ENCODE assay signal across 16 cellular contexts in the genomic region with DNA sequence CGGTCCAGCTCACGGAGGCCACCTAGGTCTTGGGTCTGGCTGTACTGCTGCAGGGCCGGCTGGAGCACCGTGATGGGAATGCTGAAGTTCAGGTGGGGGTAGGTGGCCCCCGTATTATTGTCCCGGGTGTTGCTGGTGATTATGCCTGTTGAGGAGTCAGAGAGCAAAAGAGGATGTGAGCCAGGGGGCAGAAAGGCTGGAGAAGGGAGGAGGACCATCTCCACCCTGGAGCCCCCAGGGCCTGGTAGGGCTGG. TPM values are rescaled to one million over a fixed set of nuclear protein-coding genes. Genes with fewer than 3 reads are reported as not detected.
A peak's percentile ranks its signal among the peaks of the same experiment; 100 is the strongest.
DNase-seq lines count a peak whose midpoint lies in the region; ATAC-seq and TF ChIP-seq lines count a peak whose summit lies in the region.
"Had no signal": no experiment of that assay in that cellular context is flagged by ENCODE, and none has a peak within 500 bp of the region (broad histone marks: within the 10 kb centered on the region; RNA-seq: fewer than 3 reads in every experiment).

No MANE protein-coding gene starts in this region.

- H3K9ac ChIP-seq in neuronal stem cell (ENCODE audit: low read depth, low read length, poor library complexity), result no peak overlapping the region

- no peaks in the 10 kb centered on the region for H3K79me1 ChIP-seq in neuronal stem cell (ENCODE audit: low read depth, low read length)

- TF ChIP-seq CTCF in GM10248 (IDR thresholded peaks at IDR 0.05; ENCODE audit: control extremely low read depth, extremely low read depth, low read depth, missing control alignments) (no peak), RWPE1 (conservative IDR thresholded peaks at IDR 0.05; ENCODE audit: low read depth) (no peak), osteocyte (IDR thresholded peaks at IDR 0.05) (no peak)

- peaks cover 0 to under 1% of the 10 kb centered on the region in 2 donors for H3K4me1 ChIP-seq in neuronal stem cell (ENCODE audit: control insufficient read depth in 2 of 2, insufficient read depth in 1 of 2, low read depth in 1 of 2, low read length in 2 of 2)

- no peak overlapping the region for H2BK12ac ChIP-seq in neuronal stem cell (ENCODE audit: low read length)

- no peak overlapping the region for H4K91ac ChIP-seq in neuronal stem cell (ENCODE audit: low read depth, low read length, poor library complexity)

- H3K14ac ChIP-seq in neuronal stem cell (ENCODE audit: low read length), result no peak overlapping the region

- H3K36me3 ChIP-seq in neuronal stem cell (replicated peaks in 1 of 2; ENCODE audit: control insufficient read depth in 2 of 2, insufficient read depth in 2 of 2, low read length in 2 of 2), result peaks cover 0 to 2% of the 10 kb centered on the region in 2 donors

- no peaks in the 10 kb centered on the region for H3K9me3 Mint-ChIP-seq in T-helper 2 cell treated with Interferon-gamma antibody and Interleukin-4, amounts not matched to agents 5 μg/mL and 100 μg/mL, for 36 hours
- no peaks in the 10 kb centered on the region for H3K9me3 Mint-ChIP-seq in osteocyte (ENCODE audit: unreplicated experiment)
- H3K9me3 Mint-ChIP-seq: CD14-positive monocyte; CD8-positive, alpha-beta T cell had no signal

- peaks cover 8% of the 10 kb centered on the region for H3K4me1 Mint-ChIP-seq in T-helper 2 cell treated with Interferon-gamma antibody and Interleukin-4, amounts not matched to agents 5 μg/mL and 100 μg/mL, for 36 hours (ENCODE audit: low read depth)
- peaks cover 2% of the 10 kb centered on the region for H3K4me1 Mint-ChIP-seq in osteocyte (ENCODE audit: unreplicated experiment)

- no peak overlapping the region for H2BK120ac ChIP-seq in neuronal stem cell (ENCODE audit: low read depth, low read length)

- no peak overlapping the region for H2BK5ac ChIP-seq in neuronal stem cell (ENCODE audit: low read length)

- H3K4me3 ChIP-seq in neuronal stem cell (ENCODE audit: low read length in 2 of 2), result no peak overlapping the region

- H3K27me3 ChIP-seq in neuronal stem cell (ENCODE audit: control insufficient read depth in 3 of 3, insufficient read depth in 3 of 3, low read depth in 1 of 3, low read length in 3 of 3), result peaks cover 0 to 3% (median 2%) of the 10 kb centered on the region in 3 experiments

- no peaks in the 10 kb centered on the region for H3K27me3 Mint-ChIP-seq in T-helper 2 cell treated with Interferon-gamma antibody and Interleukin-4, amounts not matched to agents 5 μg/mL and 100 μg/mL, for 36 hours (ENCODE audit: low read depth)
- no peaks in the 10 kb centered on the region for H3K27me3 Mint-ChIP-seq in osteocyte (ENCODE audit: unreplicated experiment)

- WGBS in neuronal stem cell (ENCODE audit: extremely low coverage in 2 of 2, insufficient read length in 2 of 2, insufficient replicate concordance in 1 of 2), 2 donors, result no CpG with 5 or more reads among the region's 6 CpGs

- no peak overlapping the region for H4K8ac ChIP-seq in neuronal stem cell (ENCODE audit: low read depth, low read length)

- H3K27ac Mint-ChIP-seq in T-helper 2 cell treated with Interferon-gamma antibody and Interleukin-4, amounts not matched to agents 5 μg/mL and 100 μg/mL, for 36 hours, result peak overlapping the region; percentile 23
- H3K27ac Mint-ChIP-seq in osteocyte (ENCODE audit: unreplicated experiment), result no peak overlapping the region
- H3K27ac Mint-ChIP-seq: CD14-positive monocyte had no signal

- POLR2A ChIA-PET in GM10248 (lab: Yijun Ruan, JAX), result no interaction called here
- POLR2A ChIA-PET in RWPE1 (lab: Yijun Ruan, JAX; ENCODE audit: low non-redundant PET), result no interaction called here

- peak overlapping the region; percentile 29 for H3K23ac ChIP-seq in neuronal stem cell (ENCODE audit: low read depth, low read length, poor library complexity)

- H3K4me2 ChIP-seq in neuronal stem cell (ENCODE audit: insufficient read depth, low read length, poor library complexity, severe bottlenecking), result no peak overlapping the region

- H3K4me3 Mint-ChIP-seq in T-helper 2 cell treated with Interferon-gamma antibody and Interleukin-4, amounts not matched to agents 5 μg/mL and 100 μg/mL, for 36 hours, result no peak overlapping the region
- H3K4me3 Mint-ChIP-seq in osteocyte (ENCODE audit: unreplicated experiment), result no peak overlapping the region
- H3K4me3 Mint-ChIP-seq: CD14-positive monocyte; CD8-positive, alpha-beta T cell had no signal

- no peaks in the 10 kb centered on the region for H3K9me3 ChIP-seq in neuronal stem cell (replicated peaks in 1 of 2; ENCODE audit: control insufficient read depth in 2 of 2, insufficient read depth in 1 of 2, low read depth in 1 of 2, low read length in 2 of 2)

- ATAC-seq in GM18868 (IDR thresholded peaks at IDR 0.05; ENCODE audit: unreplicated experiment), result no peak
- ATAC-seq: CD8-positive, alpha-beta T cell; HCT116 had no signal

- CTCF ChIA-PET in GM10248 (lab: Yijun Ruan, JAX), result interaction anchor here (1.9 to 7.3 kb wide), 2 partner anchors 10 to 23 kb away, joined by 4 to 55 read pairs; no protein-coding TSS in a partner anchor
- CTCF ChIA-PET in RWPE1 (lab: Yijun Ruan, JAX), result interaction anchor here (0.5 to 1.1 kb wide), 5 partner anchors 24 to 971 kb away, joined by 3 to 5 read pairs (median 4); no protein-coding TSS in a partner anchor

- H3K27ac ChIP-seq in RWPE1 (peak overlapping the region; percentile 78), neuronal stem cell (replicated peaks; ENCODE audit: low read length) (no peak overlapping the region)
- H3K27ac ChIP-seq: 22Rv1 had no signal

- peaks cover 7% of the 10 kb centered on the region for H3K36me3 Mint-ChIP-seq in T-helper 2 cell treated with Interferon-gamma antibody and Interleukin-4, amounts not matched to agents 5 μg/mL and 100 μg/mL, for 36 hours (ENCODE audit: low read depth)
- peaks cover 10% of the 10 kb centered on the region for H3K36me3 Mint-ChIP-seq in osteocyte (ENCODE audit: unreplicated experiment)

- H2BK15ac ChIP-seq in neuronal stem cell (ENCODE audit: low read length), result no peak overlapping the region

- H3K18ac ChIP-seq in neuronal stem cell (ENCODE audit: low read length), result no peak overlapping the region

- H2AK5ac ChIP-seq in neuronal stem cell (ENCODE audit: low read depth, low read length), result no peak overlapping the region

- no peak overlapping the region for H3K4ac ChIP-seq in neuronal stem cell (ENCODE audit: low read length)

- no peak for DNase-seq in T-helper 2 cell treated with Interferon-gamma antibody and Interleukin-4, amounts not matched to agents 5 μg/mL and 100 μg/mL, for 36 hours (ENCODE audit: low spot score)
- DNase-seq in T-helper 2 cell (no peak), GM10248 (ENCODE audit: extremely low spot score) (peak; percentile 14), RWPE1 (ENCODE audit: low spot score) (no peak), neuronal stem cell (ENCODE audit: low spot score) (no peak), osteocyte (ENCODE audit: extremely low spot score, unreplicated experiment) (no peak), NCI-H446 treated with DMSO at 0.1 percent for 48 hours (lab: John Stamatoyannopoulos, UW) (no peak)
- DNase-seq: CD8-positive, alpha-beta T cell; COR-L47; DMS153; DMS79 treated with DMSO at 0.1 percent for 48 hours; EL had no signal

- H2AFZ ChIP-seq in neuronal stem cell (ENCODE audit: low read length), result no peak overlapping the region

RNA-seq across cellular contexts. Expression of a gene that starts 6.6 kb away (rescaled TPM):
- 9.2 TPM for polyA plus RNA-seq in neuronal stem cell (2013, experiment 1 of 2)
- polyA plus RNA-seq in neuronal stem cell (2013, experiment 2 of 2), result 8.7 TPM
- total RNA-seq in osteocyte, result 13.8 and 15.6 TPM in 2 replicates

RNA-seq across cellular contexts. Expression of a gene that starts 7.3 kb away (rescaled TPM):
- 0.95 TPM for polyA plus RNA-seq in neuronal stem cell (2013, experiment 1 of 2)
- polyA plus RNA-seq in neuronal stem cell (2013, experiment 2 of 2), result 1.1 TPM
- 11.7 and 12.1 TPM in 2 replicates for total RNA-seq in osteocyte

RNA-seq across cellular contexts. Expression of a gene that starts 30.4 kb away (rescaled TPM):
- 62.1 TPM for polyA plus RNA-seq in neuronal stem cell (2013, experiment 1 of 2)
- 66.0 TPM for polyA plus RNA-seq in neuronal stem cell (2013, experiment 2 of 2)
- total RNA-seq in osteocyte, result 143 and 168 TPM in 2 replicates
